33 cellular contexts compared by ENCODE assay signal in genomic region chr12:85658236-85658635, GRCh38.
"Had no signal": no experiment of that assay in that cellular context is flagged by ENCODE, and none has a peak within 500 bp of the region (broad histone marks: within the 10 kb centered on the region; RNA-seq: fewer than 3 reads in every experiment).

No MANE protein-coding gene starts in this region.

- H3K4me3 Mint-ChIP-seq: activated B cell treated with CpG ODN at 0.5 μM for 24 hours; activated CD4-positive, alpha-beta memory T cell treated with anti-CD3 and anti-CD28 coated beads for 36 hours; activated CD4-positive, alpha-beta T cell treated with anti-CD3 and anti-CD28 coated beads, Interleukin-2, amount 10 ng/mL, durations not matched to agents 24 days and 14 days; activated CD8-positive, alpha-beta T cell treated with anti-CD3 and anti-CD28 coated beads for 36 hours; activated naive CD4-positive, alpha-beta T cell treated with anti-CD3 and anti-CD28 coated beads for 36 hours; activated naive CD8-positive, alpha-beta T cell treated with anti-CD3 and anti-CD28 coated beads for 36 hours; activated T-cell treated with anti-CD3 and anti-CD28 coated beads, Interleukin-2, amount 50 U/mL, for 4 hours; activated T-cell treated with anti-CD3 and anti-CD28 coated beads, Interleukin-2, amount 50 U/mL, for 72 hours; activated T-helper 1 cell treated with anti-CD3 and anti-CD28 coated beads, Interleukin-12 subunit alpha, Interleukin-12 subunit beta, Interleukin-2, Interleukin-4 antibody, amounts not matched to agents 30 ng/mL and 10 ng/mL and 1 ng/mL, durations not matched to agents 14 hours and 24 hours and 36 hours; activated T-helper 17 cell treated with anti-CD3 and anti-CD28 coated beads, Interleukin-2, amount 50 U/mL, for 72 hours; brain; central memory CD8-positive, alpha-beta T cell; T-helper 1 cell treated with Interleukin-12 subunit alpha and Interleukin-12 subunit beta and Interleukin-4 antibody, amounts not matched to agents 30 μg/mL and 1 μg/mL, for 36 hours; T-helper 2 cell treated with Interferon-gamma antibody and Interleukin-4, amounts not matched to agents 5 μg/mL and 100 μg/mL, for 36 hours had no signal

- ATAC-seq: activated CD8-positive, alpha-beta T cell treated with anti-CD3 and anti-CD28 coated beads for 36 hours; activated naive CD4-positive, alpha-beta T cell treated with anti-CD3 and anti-CD28 coated beads, Interleukin-2, amount 50 U/mL, for 72 hours; activated T-cell treated with anti-CD3 and anti-CD28 coated beads, Interleukin-2, amount 50 U/mL, for 4 hours; activated T-cell treated with anti-CD3 and anti-CD28 coated beads, Interleukin-2, amount 50 U/mL, for 72 hours; activated T-helper 17 cell treated with anti-CD3 and anti-CD28 coated beads, Interleukin-2, amount 50 U/mL, for 72 hours had no signal

- DNase-seq: activated B cell treated with CpG ODN at 0.5 μM for 24 hours; activated CD4-positive, alpha-beta memory T cell treated with anti-CD3 and anti-CD28 coated beads for 36 hours; activated CD4-positive, alpha-beta T cell treated with anti-CD3 and anti-CD28 coated beads for 4 hours; activated CD4-positive, alpha-beta T cell treated with anti-CD3 and anti-CD28 coated beads, Interleukin-2, amount 10 ng/mL, durations not matched to agents 24 days and 14 days; activated CD4-positive, alpha-beta T cell treated with anti-CD3 and anti-CD28 coated beads, Interleukin-2, amount 50 U/mL, for 1 hour; activated CD4-positive, alpha-beta T cell treated with anti-CD3 and anti-CD28 coated beads, Interleukin-2, amount 50 U/mL, for 4 hours; activated CD4-positive, CD25-positive, alpha-beta regulatory T cell treated with anti-CD3 and anti-CD28 coated beads, Interleukin-2, amount 50 U/mL, for 72 hours; activated CD8-positive, alpha-beta memory T cell treated with anti-CD3 and anti-CD28 coated beads, Interleukin-2, amount 50 U/mL, for 4 hours; activated CD8-positive, alpha-beta T cell treated with anti-CD3 and anti-CD28 coated beads for 36 hours; activated effector memory CD4-positive, alpha-beta T cell treated with anti-CD3 and anti-CD28 coated beads, Interleukin-2, amount 50 U/mL, for 16 hours; activated gamma-delta T cell treated with Interleukin-2 at 50 U/mL for 16 hours; activated naive CD4-positive, alpha-beta T cell; activated naive CD4-positive, alpha-beta T cell treated with anti-CD3 and anti-CD28 coated beads for 36 hours; activated naive CD4-positive, alpha-beta T cell treated with anti-CD3 and anti-CD28 coated beads, Interleukin-2, amount 50 U/mL, for 16 hours; activated naive CD8-positive, alpha-beta T cell treated with anti-CD3 and anti-CD28 coated beads for 36 hours; activated T-cell treated with anti-CD3 and anti-CD28 coated beads for 4 hours; activated T-cell treated with anti-CD3 and anti-CD28 coated beads, Interleukin-2, amount 50 U/mL, for 1 hour; activated T-cell treated with anti-CD3 and anti-CD28 coated beads, Interleukin-2, amount 50 U/mL, for 4 hours; activated T-cell treated with anti-CD3 and anti-CD28 coated beads, Interleukin-2, amount 50 U/mL, for 72 hours; adrenal gland; amygdala; anterior cingulate cortex; caudate nucleus; cerebellar nuclear complex; T-helper 2 cell; T-helper 9 cell had no signal

- H3K36me3 Mint-ChIP-seq: activated CD4-positive, alpha-beta memory T cell treated with anti-CD3 and anti-CD28 coated beads for 36 hours; activated naive CD8-positive, alpha-beta T cell treated with anti-CD3 and anti-CD28 coated beads for 36 hours; brain had no signal

- H3K4me1 Mint-ChIP-seq: activated B cell treated with CpG ODN at 0.5 μM for 24 hours; activated CD4-positive, alpha-beta T cell treated with anti-CD3 and anti-CD28 coated beads, Interleukin-2, amount 10 ng/mL, durations not matched to agents 24 days and 14 days; activated naive CD8-positive, alpha-beta T cell treated with anti-CD3 and anti-CD28 coated beads for 36 hours; activated T-helper 17 cell treated with anti-CD3 and anti-CD28 coated beads, Interleukin-2, amount 50 U/mL, for 72 hours; brain; central memory CD8-positive, alpha-beta T cell had no signal

- H3K27ac Mint-ChIP-seq: activated B cell treated with CpG ODN at 0.5 μM for 24 hours; activated CD4-positive, alpha-beta memory T cell treated with anti-CD3 and anti-CD28 coated beads for 36 hours; activated CD4-positive, alpha-beta T cell treated with anti-CD3 and anti-CD28 coated beads, Interleukin-2, amount 10 ng/mL, durations not matched to agents 24 days and 14 days; activated CD8-positive, alpha-beta T cell treated with anti-CD3 and anti-CD28 coated beads for 36 hours; activated naive CD4-positive, alpha-beta T cell treated with anti-CD3 and anti-CD28 coated beads for 36 hours; activated naive CD8-positive, alpha-beta T cell treated with anti-CD3 and anti-CD28 coated beads for 36 hours; activated T-cell treated with anti-CD3 and anti-CD28 coated beads, Interleukin-2, amount 50 U/mL, for 72 hours; activated T-helper 1 cell treated with anti-CD3 and anti-CD28 coated beads, Interleukin-12 subunit alpha, Interleukin-12 subunit beta, Interleukin-2, Interleukin-4 antibody, amounts not matched to agents 30 ng/mL and 10 ng/mL and 1 ng/mL, durations not matched to agents 14 hours and 24 hours and 36 hours; activated T-helper 17 cell treated with anti-CD3 and anti-CD28 coated beads, Interleukin-2, amount 50 U/mL, for 72 hours; brain; T-helper 1 cell treated with Interleukin-12 subunit alpha and Interleukin-12 subunit beta and Interleukin-4 antibody, amounts not matched to agents 30 μg/mL and 1 μg/mL, for 36 hours; T-helper 2 cell treated with Interferon-gamma antibody and Interleukin-4, amounts not matched to agents 5 μg/mL and 100 μg/mL, for 36 hours had no signal
